Comparison of ENCODE assay signal across 1 cellular context in genomic region chr2:201642579-201643215, GRCh38.
TF ChIP-seq lines count a peak whose summit lies in the region.

No MANE protein-coding gene starts in this region.

TF ChIP-seq in HEK293, 187 proteins besides CTCF, POLR2A, EP300 and RAD21 (continued from another document and continues in another):
- TF ChIP-seq ZFP41 (tag by site-specific recombination; IDR thresholded peaks at IDR 0.05; ENCODE audit: borderline replicate concordance) (no peak), ZNF791 (tag by site-specific recombination; IDR thresholded peaks at IDR 0.05) (no peak), KLF17 (tag by site-specific recombination; IDR thresholded peaks at IDR 0.05) (0 out of 2 replicates have a peak, but pooled peaks have one; percentile 8), IKZF3 (tag by site-specific recombination; IDR thresholded peaks at IDR 0.05) (no peak), ZNF132 (tag by site-specific recombination; IDR thresholded peaks at IDR 0.05; ENCODE audit: borderline replicate concordance) (no peak), ZNF785 (tag by site-specific recombination; IDR thresholded peaks at IDR 0.05) (no peak), KLF10 (tag by site-specific recombination; IDR thresholded peaks at IDR 0.05) (peak; percentile 49), KLF9 (tag by site-specific recombination; IDR thresholded peaks at IDR 0.05; ENCODE audit: low read depth) (peak; percentile 5; the same call in 1 of the 2 replicates), ZNF202 (tag by site-specific recombination; IDR thresholded peaks at IDR 0.05; ENCODE audit: borderline replicate concordance) (no peak), GLI4 (tag by site-specific recombination; IDR thresholded peaks at IDR 0.05) (no peak), ZNF292 (tag by site-specific recombination; IDR thresholded peaks at IDR 0.05; ENCODE audit: borderline replicate concordance, low read depth) (no peak), PRDM6 (tag by site-specific recombination; IDR thresholded peaks at IDR 0.05) (no peak), KLF7 (tag by site-specific recombination; IDR thresholded peaks at IDR 0.05; ENCODE audit: borderline replicate concordance) (no peak), ZNF530 (tag by site-specific recombination; IDR thresholded peaks at IDR 0.05; ENCODE audit: low read depth) (no peak), ZNF398 (tag by site-specific recombination; IDR thresholded peaks at IDR 0.05) (no peak), ZNF121 (tag by site-specific recombination; IDR thresholded peaks at IDR 0.05) (no peak), ZNF596 (tag by site-specific recombination; IDR thresholded peaks at IDR 0.05) (no peak), PATZ1 (tag by site-specific recombination; IDR thresholded peaks at IDR 0.05) (no peak; the same call in none of the 2 replicates), GLI2 (tag by site-specific recombination; IDR thresholded peaks at IDR 0.05; ENCODE audit: borderline replicate concordance, low read depth) (no peak), ZNF211 (tag by site-specific recombination; IDR thresholded peaks at IDR 0.05; ENCODE audit: low read depth) (no peak), ZNF175 (tag by site-specific recombination; IDR thresholded peaks at IDR 0.05) (no peak), GFI1B (tag by site-specific recombination; IDR thresholded peaks at IDR 0.05) (peak; percentile 79; the same call in 1 of the 2 replicates), ZNF23 (tag by site-specific recombination; IDR thresholded peaks at IDR 0.05; ENCODE audit: borderline replicate concordance) (no peak), HIC1 (tag by site-specific recombination; IDR thresholded peaks at IDR 0.05) (no peak), ZNF391 (tag by site-specific recombination; IDR thresholded peaks at IDR 0.05; ENCODE audit: borderline replicate concordance, low read depth) (no peak), ZNF792 (tag by site-specific recombination; IDR thresholded peaks at IDR 0.05) (no peak), ZNF426 (tag by site-specific recombination; IDR thresholded peaks at IDR 0.05) (no peak), ZNF692 (tag by site-specific recombination; IDR thresholded peaks at IDR 0.05) (no peak; the same call in 1 of the 2 replicates), REST (tag by site-specific recombination; IDR thresholded peaks at IDR 0.05) (no peak), ZNF473 (tag by site-specific recombination; IDR thresholded peaks at IDR 0.05) (no peak), ZNF843 (tag by site-specific recombination; IDR thresholded peaks at IDR 0.05) (no peak), ZNF501 (tag by site-specific recombination; IDR thresholded peaks at IDR 0.05) (0 out of 2 replicates have a peak, but pooled peaks have one; percentile 20), ZNF521 (tag by site-specific recombination; IDR thresholded peaks at IDR 0.05) (no peak), ZNF18 (tag by site-specific recombination; IDR thresholded peaks at IDR 0.05) (no peak), ZNF174 (tag by site-specific recombination; IDR thresholded peaks at IDR 0.05) (no peak), ZXDB (tag by site-specific recombination; IDR thresholded peaks at IDR 0.05) (peak; percentile 47; the same call in 1 of the 2 replicates), ZNF529 (tag by site-specific recombination; IDR thresholded peaks at IDR 0.05; ENCODE audit: insufficient replicate concordance) (no peak), ZSCAN16 (tag by site-specific recombination; IDR thresholded peaks at IDR 0.05) (no peak), ZNF394 (tag by site-specific recombination; IDR thresholded peaks at IDR 0.05; ENCODE audit: borderline replicate concordance) (no peak), ZNF449 (tag by site-specific recombination; IDR thresholded peaks at IDR 0.05) (no peak), ZNF248 (tag by site-specific recombination; IDR thresholded peaks at IDR 0.05) (no peak), ZNF416 (tag by site-specific recombination; IDR thresholded peaks at IDR 0.05) (no peak), SETDB1 (IDR thresholded peaks at IDR 0.05; ENCODE audit: insufficient read length, low read length) (no peak)
